Comparison of ENCODE assay signal across 9 cellular contexts in genomic region chr10:32954080-32954479, GRCh38. TPM values are rescaled to one million over a fixed set of nuclear protein-coding genes. Genes with fewer than 3 reads are reported as not detected.
DNase-seq lines count a peak whose midpoint lies in the region; ATAC-seq and TF ChIP-seq lines count a peak whose summit lies in the region.
"Had no signal": no experiment of that assay in that cellular context is flagged by ENCODE, and none has a peak within 500 bp of the region (broad histone marks: within the 10 kb centered on the region; RNA-seq: fewer than 3 reads in every experiment).

No MANE protein-coding gene starts in this region.

- TF ChIP-seq CTCF in IMR-90 (conservative IDR thresholded peaks at IDR 0.05; ENCODE audit: low read depth, low read length), result no peak
- no peak for TF ChIP-seq CTCF in chondrocyte (IDR thresholded peaks at IDR 0.05)
- no peak for TF ChIP-seq CTCF in natural killer cell (IDR thresholded peaks at IDR 0.05)
- TF ChIP-seq CTCF in thyroid gland (IDR thresholded peaks at IDR 0.05), result no peak

- dilution Hi-C loops in IMR-90 (cut with HindIII; ENCODE audit: low sequenced_read_pairs, unreplicated experiment), result no loop called here

- H4K20me1 ChIP-seq in IMR-90 (ENCODE audit: insufficient read depth, low read length), result peaks cover 81% of the 10 kb centered on the region

- H3K4me2 ChIP-seq in IMR-90 (ENCODE audit: low read depth, low read length), result peak overlapping the region; percentile 100

- POLR2A ChIA-PET in IMR-90 (lab: Charles Lee; ENCODE audit: unreplicated experiment), result interaction anchor here (2.2 kb wide), 1 partner anchor 27 kb away, joined by 7 read pairs; no protein-coding TSS in a partner anchor

- peak overlapping the region; percentile 99 for H3K4me3 ChIP-seq in CD4-positive, CD25-positive, alpha-beta regulatory T cell (ENCODE audit: low read depth, low read length)
- no peak overlapping the region for H3K4me3 ChIP-seq in IMR-90 (ENCODE audit: insufficient read depth, low read depth, low read length)
- H3K4me3 ChIP-seq in thyroid gland (replicated peaks in 1 of 3), result no peak overlapping the region

- peak overlapping the region; percentile 11; the same call in 1 of the 2 replicates for H3K23ac ChIP-seq in IMR-90 (ENCODE audit: low read depth, low read length)

- peaks cover 67% of the 10 kb centered on the region for H3K4me1 ChIP-seq in CD4-positive, CD25-positive, alpha-beta regulatory T cell (ENCODE audit: control insufficient read depth, insufficient read depth, low read length, poor library complexity, severe bottlenecking)
- peaks cover 18% of the 10 kb centered on the region for H3K4me1 ChIP-seq in IMR-90 (ENCODE audit: control insufficient read depth, insufficient read depth, low read length)
- peaks cover 31 to 40% of the 10 kb centered on the region in 2 donors for H3K4me1 ChIP-seq in thyroid gland

- H3K9me1 ChIP-seq in IMR-90 (ENCODE audit: insufficient read depth, low read length), result no peaks in the 10 kb centered on the region; the same call in 1 of the 2 replicates

- H3K18ac ChIP-seq in IMR-90 (ENCODE audit: low read depth, low read length), result no peak overlapping the region

- no peak overlapping the region for H2BK20ac ChIP-seq in IMR-90 (ENCODE audit: low read depth, low read length)

- DNase-seq in CD4-positive, CD25-positive, alpha-beta regulatory T cell, result no peak
- no peak for DNase-seq in IMR-90
- no peak for DNase-seq in chondrocyte (ENCODE audit: low spot score)
- no peak for DNase-seq in natural killer cell
- no peak for DNase-seq in EL
- no peak for DNase-seq in mucosa of gallbladder (ENCODE audit: low spot score)
- no peak for DNase-seq in thyroid gland
- DNase-seq: GF-D8 had no signal

- H2AFZ ChIP-seq in IMR-90 (replicated peaks; ENCODE audit: low read length, poor library complexity), result no peak overlapping the region

- no peak overlapping the region for H3K4ac ChIP-seq in IMR-90 (ENCODE audit: low read depth, low read length)

- no peaks in the 10 kb centered on the region for H3K27me3 Mint-ChIP-seq in CD4-positive, CD25-positive, alpha-beta regulatory T cell
- H3K27me3 Mint-ChIP-seq in chondrocyte (ENCODE audit: low read depth) (no peaks in the 10 kb centered on the region), natural killer cell (ENCODE audit: low read depth in 2 of 2) (no peaks in the 10 kb centered on the region)

- no TSS peak for BruUV-seq in IMR-90 (replicated peaks; lab: Mats Ljungman, UMichigan)

- no peak overlapping the region for H4K5ac ChIP-seq in IMR-90 (ENCODE audit: low read depth, low read length)

- H2BK5ac ChIP-seq in IMR-90 (ENCODE audit: low read depth, low read length, poor library complexity, severe bottlenecking), result peak overlapping the region; percentile 99

- no peaks in the 10 kb centered on the region for H3K36me3 ChIP-seq in CD4-positive, CD25-positive, alpha-beta regulatory T cell (ENCODE audit: control insufficient read depth, insufficient read depth, low read length)
- peaks cover 5% of the 10 kb centered on the region for H3K36me3 ChIP-seq in IMR-90 (ENCODE audit: control insufficient read depth, insufficient read depth, low read length)
- no peaks in the 10 kb centered on the region for H3K36me3 ChIP-seq in thyroid gland

- CTCF ChIA-PET in IMR-90 (lab: Yijun Ruan, JAX), result interaction anchor here (0.5 to 0.8 kb wide), 4 partner anchors 17 to 185 kb away, joined by 3 to 5 read pairs (median 4); no protein-coding TSS in a partner anchor

- H3K9me3 Mint-ChIP-seq in CD4-positive, CD25-positive, alpha-beta regulatory T cell, result peaks cover 0 to 3% (median 0%) of the 10 kb centered on the region in 7 donors
- H3K9me3 Mint-ChIP-seq in chondrocyte (ENCODE audit: low read depth), result no peaks in the 10 kb centered on the region
- H3K9me3 Mint-ChIP-seq in natural killer cell, result no peaks in the 10 kb centered on the region

- no peak for TF ChIP-seq RAD21 in IMR-90 (IDR thresholded peaks at IDR 0.05; ENCODE audit: low read length)

- no peak overlapping the region for H2AK5ac ChIP-seq in IMR-90 (ENCODE audit: low read depth, low read length)

- H2BK120ac ChIP-seq in IMR-90 (ENCODE audit: low read depth, low read length), result no peak overlapping the region

- peak overlapping the region; percentile 80 for H3K27ac ChIP-seq in CD4-positive, CD25-positive, alpha-beta regulatory T cell (ENCODE audit: insufficient read depth, low read length, poor library complexity, severe bottlenecking)
- H3K27ac ChIP-seq in IMR-90 (ENCODE audit: insufficient read depth, low read length) (peak overlapping the region; percentile 55; the same call in 1 of the 2 replicates), thyroid gland (peak overlapping the region in 1 of 3 donors; percentile 21)

- no peak overlapping the region for H4K91ac ChIP-seq in IMR-90 (ENCODE audit: insufficient read depth, low read depth, low read length)

- H2BK15ac ChIP-seq in IMR-90 (ENCODE audit: low read depth, low read length), result no peak overlapping the region

- intact Hi-C loops in IMR-90 (cut with micrococcal nuclease), result loop anchor here (5.0 kb wide), 1 partner anchor 157 kb away; no protein-coding TSS in a partner anchor
- intact Hi-C loops in natural killer cell (cut with micrococcal nuclease), result loop anchor here (10.0 kb wide), 1 partner anchor 161 kb away; no protein-coding TSS in a partner anchor
- intact Hi-C loops in thyroid gland (cut with DNase I), result no loop called here

- in situ Hi-C loops in IMR-90 (cut with MboI; ENCODE audit: low sequenced_read_pairs), result loop anchor here (5.0 kb wide), 1 partner anchor 53 kb away; no protein-coding TSS in a partner anchor

- H3K4me1 Mint-ChIP-seq in CD4-positive, CD25-positive, alpha-beta regulatory T cell, result peaks cover 49 to 75% (median 66%) of the 10 kb centered on the region in 4 donors
- H3K4me1 Mint-ChIP-seq in chondrocyte (ENCODE audit: low read depth), result peaks cover 79% of the 10 kb centered on the region
- H3K4me1 Mint-ChIP-seq in natural killer cell, result peaks cover 74 to 76% of the 10 kb centered on the region in 2 donors

- H3K79me1 ChIP-seq in IMR-90 (ENCODE audit: low read depth in 1 of 2, low read length in 2 of 2), result peaks cover 0 to 11% of the 10 kb centered on the region in 2 experiments; a peak in 2 of 4 replicates

- H3K4me3 Mint-ChIP-seq in CD4-positive, CD25-positive, alpha-beta regulatory T cell, result peak overlapping the region; percentile 89 to 96 (median 90)
- peak overlapping the region; percentile 77 for H3K4me3 Mint-ChIP-seq in chondrocyte (ENCODE audit: unreplicated experiment)
- H3K4me3 Mint-ChIP-seq in natural killer cell, result peak overlapping the region; percentile 72

- H3K14ac ChIP-seq in IMR-90 (replicated peaks; ENCODE audit: low read depth, low read length), result peak overlapping the region; percentile 10

- H2AK9ac ChIP-seq in IMR-90 (replicated peaks; ENCODE audit: low read depth, low read length, poor library complexity), result no peak overlapping the region

- H4K8ac ChIP-seq in IMR-90 (ENCODE audit: low read depth in 2 of 2, low read length in 2 of 2), result no peak overlapping the region

- H3K9me3 ChIP-seq in CD4-positive, CD25-positive, alpha-beta regulatory T cell (ENCODE audit: control insufficient read depth in 2 of 2, low read length in 2 of 2), result no peaks in the 10 kb centered on the region
- no peaks in the 10 kb centered on the region for H3K9me3 ChIP-seq in IMR-90 (ENCODE audit: control insufficient read depth, insufficient read depth, low read length)
- H3K9me3 ChIP-seq in thyroid gland, result no peaks in the 10 kb centered on the region

- peak overlapping the region; percentile 61; the same call in 1 of the 2 replicates for H3K9ac ChIP-seq in IMR-90 (ENCODE audit: low read depth, low read length)

- ATAC-seq in CD4-positive, CD25-positive, alpha-beta regulatory T cell (ENCODE audit: low read depth in 2 of 2), result no peak
- ATAC-seq in IMR-90 (ENCODE audit: low read depth) (no peak), natural killer cell (no peak), HG03432 (IDR thresholded peaks at IDR 0.05; ENCODE audit: unreplicated experiment) (no peak)

- TF ChIP-seq POLR2A in IMR-90 (IDR thresholded peaks at IDR 0.05; ENCODE audit: low read depth, low read length) (0 out of 2 replicates have a peak, but pooled peaks have one; percentile 1), thyroid gland (IDR thresholded peaks at IDR 0.05) (no peak)

- no peaks in the 10 kb centered on the region for H3K27me3 ChIP-seq in CD4-positive, CD25-positive, alpha-beta regulatory T cell (ENCODE audit: control insufficient read depth, insufficient read depth, low read length)
- H3K27me3 ChIP-seq in IMR-90 (ENCODE audit: control insufficient read depth, insufficient read depth, low read length) (no peaks in the 10 kb centered on the region), thyroid gland (no peaks in the 10 kb centered on the region)

- no peak overlapping the region for H3K56ac ChIP-seq in IMR-90 (ENCODE audit: extremely low read depth, insufficient read depth, low read length)

- peaks cover 7% of the 10 kb centered on the region for H3K36me3 Mint-ChIP-seq in CD4-positive, CD25-positive, alpha-beta regulatory T cell
- no peaks in the 10 kb centered on the region for H3K36me3 Mint-ChIP-seq in chondrocyte (ENCODE audit: low read depth)
- H3K36me3 Mint-ChIP-seq in natural killer cell, result no peaks in the 10 kb centered on the region

- H3K27ac Mint-ChIP-seq in CD4-positive, CD25-positive, alpha-beta regulatory T cell, result peak overlapping the region; percentile 50 to 93 (median 90)
- H3K27ac Mint-ChIP-seq in chondrocyte (ENCODE audit: unreplicated experiment) (peak overlapping the region; percentile 82), natural killer cell (peak overlapping the region; percentile 80 to 86)

TF ChIP-seq in IMR-90, 13 proteins besides CTCF, POLR2A, EP300 and RAD21 (continues in another document):
- TF ChIP-seq FOS (IDR thresholded peaks at IDR 0.05; ENCODE audit: low read depth, low read length) (no peak), MXI1 (IDR thresholded peaks at IDR 0.05; ENCODE audit: borderline replicate concordance, low read depth, low read length) (no peak), SMC3 (IDR thresholded peaks at IDR 0.05; ENCODE audit: low read depth, low read length) (no peak), BHLHE40 (IDR thresholded peaks at IDR 0.05; ENCODE audit: low read depth, low read length) (no peak)

RNA-seq across cellular contexts. Expression of gene ITGB1, which starts 4.0 kb away (rescaled TPM):
- 524 TPM for total RNA-seq in CD4-positive, CD25-positive, alpha-beta regulatory T cell
- polyA plus RNA-seq in CD4-positive, CD25-positive, alpha-beta regulatory T cell, result 100 to 1,000 TPM; 360 to 577 (median 469) TPM
- total RNA-seq in IMR-90 (2012; rRNA removed) (1,331 and 2,388 TPM in 2 replicates), chondrocyte (951 to 1,280 TPM (median 1,183 TPM) in 3 replicates), natural killer cell (100 to 1,000 TPM; 175 to 280 (median 202) TPM), mucosa of gallbladder (596 TPM), thyroid gland (100 to 1,000 TPM; 264 to 699 (median 417) TPM)
- 1,631 and 2,066 TPM in 2 replicates for polyA plus RNA-seq in IMR-90 (2012; rRNA removed)
- polyA plus RNA-seq in IMR-90 (2012; cell fraction: cytosol; rRNA removed), result 248 and 281 TPM in 2 replicates
- polyA plus RNA-seq in IMR-90 (2012; cell fraction: nucleus; rRNA removed; ENCODE audit: low replicate concordance), result 53.9 and 506 TPM in 2 replicates
